ENCODE assay signal across 8 cellular contexts in the genomic region with DNA sequence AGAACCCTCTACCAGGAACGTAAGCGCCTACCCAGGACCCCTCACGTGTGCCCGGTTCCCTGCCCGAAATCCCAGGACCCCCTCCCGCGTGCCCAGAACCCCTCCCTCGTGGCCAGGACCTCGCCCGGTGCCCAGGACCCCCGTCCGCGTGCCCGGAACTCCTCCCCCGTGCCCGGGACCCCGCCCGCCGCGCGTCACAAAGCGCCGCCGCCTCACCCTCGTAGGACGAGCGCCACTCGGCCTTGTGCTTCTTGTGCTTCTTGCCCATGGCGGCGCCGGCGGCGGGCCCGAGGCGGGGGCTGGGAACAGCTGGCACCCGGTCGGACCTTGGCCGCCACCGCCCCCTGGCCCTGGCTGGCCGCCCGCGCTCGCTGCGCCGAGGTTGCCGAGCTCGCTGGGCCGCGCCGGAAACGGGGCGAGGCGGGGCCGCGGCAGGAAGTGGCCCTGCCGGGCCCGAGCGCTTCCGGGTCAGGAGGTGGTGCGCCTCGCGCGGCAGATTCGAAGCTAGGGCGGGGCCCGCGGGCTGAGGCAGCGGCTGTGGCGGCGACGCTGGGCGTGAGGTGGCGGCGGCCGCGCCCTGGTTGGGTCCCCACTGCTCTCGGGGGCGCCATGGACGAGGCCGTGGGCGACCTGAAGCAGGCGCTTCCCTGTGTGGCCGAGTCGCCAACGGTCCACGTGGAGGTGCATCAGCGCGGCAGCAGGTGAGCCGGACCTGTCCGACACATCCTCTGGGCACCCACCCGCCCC. TPM values are rescaled to one million over a fixed set of nuclear protein-coding genes. Genes with fewer than 3 reads are reported as not detected.
A peak's percentile ranks its signal among the peaks of the same experiment; 100 is the strongest.
DNase-seq lines count a peak whose midpoint lies in the region; ATAC-seq and TF ChIP-seq lines count a peak whose summit lies in the region.

A gene (minus strand): TSS at position 412 of the 747 bp plus-strand sequence. CDS start 144 bp downstream, at position 268.
A gene with protein sequence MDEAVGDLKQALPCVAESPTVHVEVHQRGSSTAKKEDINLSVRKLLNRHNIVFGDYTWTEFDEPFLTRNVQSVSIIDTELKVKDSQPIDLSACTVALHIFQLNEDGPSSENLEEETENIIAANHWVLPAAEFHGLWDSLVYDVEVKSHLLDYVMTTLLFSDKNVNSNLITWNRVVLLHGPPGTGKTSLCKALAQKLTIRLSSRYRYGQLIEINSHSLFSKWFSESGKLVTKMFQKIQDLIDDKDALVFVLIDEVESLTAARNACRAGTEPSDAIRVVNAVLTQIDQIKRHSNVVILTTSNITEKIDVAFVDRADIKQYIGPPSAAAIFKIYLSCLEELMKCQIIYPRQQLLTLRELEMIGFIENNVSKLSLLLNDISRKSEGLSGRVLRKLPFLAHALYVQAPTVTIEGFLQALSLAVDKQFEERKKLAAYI (plus strand): TSS at position 495 of the 747 bp plus-strand sequence. CDS start 115 bp downstream, at position 610.

- H3K9me3 Mint-ChIP-seq in activated T-cell treated with anti-CD3 and anti-CD28 coated beads, Interleukin-2, amount 50 U/mL, for 24 hours: no peaks in the 10 kb centered on the region

- no peaks in the 10 kb centered on the region for H3K27me3 Mint-ChIP-seq in activated T-cell treated with anti-CD3 and anti-CD28 coated beads, Interleukin-2, amount 50 U/mL, for 24 hours

- H3K4me1 Mint-ChIP-seq in activated T-cell treated with anti-CD3 and anti-CD28 coated beads, Interleukin-2, amount 50 U/mL, for 24 hours (ENCODE audit: low read depth): peaks cover 46% of the 10 kb centered on the region

- WGBS in esophagus muscularis mucosa: 1% methylated on average over 40 of the region's 91 CpGs

- H4K20me1 ChIP-seq in OCI-LY7 (ENCODE audit: insufficient read depth, low read length): no peaks in the 10 kb centered on the region

- H3K4me3 ChIP-seq in OCI-LY7 (ENCODE audit: low read depth, low read length, poor library complexity, severe bottlenecking) (peak within 1 kb of the TSS; percentile 94), esophagus muscularis mucosa (peak within 1 kb of the TSS; percentile 68 to 98 (median 92))

- peak within 1 kb of the TSS; percentile 48 for H3K27ac ChIP-seq in OCI-LY7 (ENCODE audit: low read depth, low read length, poor library complexity, severe bottlenecking)
- H3K27ac ChIP-seq in esophagus muscularis mucosa (replicated peaks in 1 of 4): peak within 1 kb of the TSS; percentile 81 to 94 (median 91)

- TF ChIP-seq CTCF in OCI-LY7 (conservative IDR thresholded peaks at IDR 0.05; ENCODE audit: low read length) (no peak), esophagus muscularis mucosa (IDR thresholded peaks at IDR 0.05) (peak in 2 of 3 experiments; percentile 6 to 51)

- intact Hi-C loops in OCI-LY7 (cut with micrococcal nuclease; ENCODE audit: unreplicated experiment): no loop called here
- intact Hi-C loops in esophagus muscularis mucosa (cut with DNase I): no loop called here

- DNase-seq in D341Med (ENCODE audit: low spot score) (peak; percentile 98), HS-27A (ENCODE audit: low read depth) (peak; percentile 31), OCI-LY7 (ENCODE audit: low spot score) (peak; percentile 89), esophagus muscularis mucosa (ENCODE audit: extremely low spot score) (no peak), myocyte (ENCODE audit: low read depth) (peak; percentile 79)
- DNase-seq in activated T-cell treated with anti-CD3 and anti-CD28 coated beads, Interleukin-2, amount 50 U/mL, for 24 hours: peak; percentile 91
- peak; percentile 74 to 77 for DNase-seq in stimulated activated CD8-positive, alpha-beta memory T cell treated with anti-CD3 and anti-CD28 coated beads, Interleukin-7, amount 100 ng/mL, for 48 hours (ENCODE audit: extremely low read depth in 1 of 2, low read depth in 1 of 2)

- H3K4me1 ChIP-seq in OCI-LY7 (ENCODE audit: insufficient read depth, low read length, poor library complexity, severe bottlenecking): peaks cover 22% of the 10 kb centered on the region
- peaks cover 16 to 33% (median 25%) of the 10 kb centered on the region in 4 donors for H3K4me1 ChIP-seq in esophagus muscularis mucosa

- peak within 1 kb of the TSS; percentile 91 for H3K27ac Mint-ChIP-seq in activated T-cell treated with anti-CD3 and anti-CD28 coated beads, Interleukin-2, amount 50 U/mL, for 24 hours

- CTCF ChIA-PET in OCI-LY7 (lab: Charles Lee; ENCODE audit: unreplicated experiment): interaction anchor here (1.2 kb wide), 1 partner anchor 10 kb away, joined by 5 read pairs; no protein-coding TSS in a partner anchor

- ATAC-seq in GM19468 (IDR thresholded peaks at IDR 0.05; ENCODE audit: extremely low read depth, unreplicated experiment): peak; percentile 90

- no TSS peak for BruUV-seq in OCI-LY7 (replicated peaks; lab: Mats Ljungman, UMichigan)

- no peak for TF ChIP-seq EP300 in esophagus muscularis mucosa (IDR thresholded peaks at IDR 0.05)

- TF ChIP-seq POLR2A in esophagus muscularis mucosa (IDR thresholded peaks at IDR 0.05; ENCODE audit: low read depth): no peak

- H3K36me3 Mint-ChIP-seq in activated T-cell treated with anti-CD3 and anti-CD28 coated beads, Interleukin-2, amount 50 U/mL, for 24 hours (ENCODE audit: low read depth): peaks cover 85% of the 10 kb centered on the region

- H3K36me3 ChIP-seq in OCI-LY7 (ENCODE audit: insufficient read depth, low read length): peaks cover 71% of the 10 kb centered on the region
- peaks cover 35 to 41% (median 38%) of the 10 kb centered on the region in 4 donors for H3K36me3 ChIP-seq in esophagus muscularis mucosa

- peak within 1 kb of the TSS; percentile 25; the same call in 1 of the 2 replicates for H2AFZ ChIP-seq in OCI-LY7 (ENCODE audit: low read length)

- no peaks in the 10 kb centered on the region for H3K9me2 ChIP-seq in OCI-LY7 (ENCODE audit: insufficient read depth, low read length)

- no peaks in the 10 kb centered on the region for H3K27me3 ChIP-seq in esophagus muscularis mucosa

- peak within 1 kb of the TSS; percentile 93 for H3K4me2 ChIP-seq in OCI-LY7 (ENCODE audit: low read length)

- POLR2A ChIA-PET in OCI-LY7 (lab: Charles Lee): interaction anchor here (0.7 to 1.0 kb wide), 2 partner anchors 9 to 127 kb away, joined by 3 to 5 read pairs; no protein-coding TSS in a partner anchor

- H3K79me2 ChIP-seq in OCI-LY7 (ENCODE audit: insufficient read depth, low read depth, low read length): peaks cover 51% of the 10 kb centered on the region

- H3K4me3 Mint-ChIP-seq in activated T-cell treated with anti-CD3 and anti-CD28 coated beads, Interleukin-2, amount 50 U/mL, for 24 hours: peak within 1 kb of the TSS; percentile 94

- H3K9me3 ChIP-seq in OCI-LY7 (ENCODE audit: low read length): no peaks in the 10 kb centered on the region
- H3K9me3 ChIP-seq in esophagus muscularis mucosa: no peaks in the 10 kb centered on the region

RNA-seq across cellular contexts. Expression of the first gene that starts in this region (rescaled TPM):
- 46.7 and 53.9 TPM in 2 replicates for total RNA-seq in OCI-LY7 (2014; rRNA removed; shearing (Covaris generic))
- total RNA-seq in OCI-LY7 (2022): 78.4 and 78.7 TPM in 2 replicates
- total RNA-seq in esophagus muscularis mucosa: 10 to 100 TPM; 26.5 to 44.9 (median 34.3) TPM
- total RNA-seq in myocyte: 29.2 and 30.9 TPM in 2 replicates
- 28.7 TPM for polyA plus RNA-seq in myocyte (2012)

RNA-seq across cellular contexts. Expression of the second gene that starts in this region (rescaled TPM):
- total RNA-seq in OCI-LY7 (2014; rRNA removed; shearing (Covaris generic)): 51.9 and 59.4 TPM in 2 replicates
- 46.6 and 47.6 TPM in 2 replicates for total RNA-seq in OCI-LY7 (2022)
- under 1 TPM in 3 of 4 donors, not detected in 1; 0.65 to 0.92 (median 0.66) TPM for total RNA-seq in esophagus muscularis mucosa
- total RNA-seq in myocyte: 3.5 and 4.5 TPM in 2 replicates
- polyA plus RNA-seq in myocyte (2012): 1.8 TPM
